In genomic region chr5:180136661-180137381, GRCh38 we compare ENCODE assay signal across 20 cellular contexts.
DNase-seq lines count a peak whose midpoint lies in the region; ATAC-seq, FAIRE-seq and TF ChIP-seq lines count a peak whose summit lies in the region.
"Had no signal": no experiment of that assay in that cellular context is flagged by ENCODE, and none has a peak within 500 bp of the region (broad histone marks: within the 10 kb centered on the region; RNA-seq: fewer than 3 reads in every experiment).

No MANE protein-coding gene starts in this region.

- H3K18ac ChIP-seq in H1 (ENCODE audit: extremely low read depth, low read length): no peak overlapping the region
- H3K18ac ChIP-seq in neuronal stem cell (ENCODE audit: low read length): peak overlapping the region; percentile 71

- H3K9ac ChIP-seq in H1 (replicated peaks in 1 of 4; ENCODE audit: extremely low read depth in 1 of 4, low read depth in 3 of 4, low read length in 3 of 4) (no peak overlapping the region), neuronal stem cell (ENCODE audit: low read depth, low read length, poor library complexity) (no peak overlapping the region)

- CTCF ChIA-PET in A549 (lab: Yijun Ruan, JAX) (no interaction called here), H1 (lab: Charles Lee; ENCODE audit: partially characterized antibody) (interaction anchor here (0.8 to 1.4 kb wide), 3 partner anchors 26 to 226 kb away, joined by 3 to 4 read pairs (median 3); no protein-coding TSS in a partner anchor)

- no peaks in the 10 kb centered on the region for H3K4me1 ChIP-seq in A549
- H3K4me1 ChIP-seq in H1 (replicated peaks in 1 of 4; ENCODE audit: control insufficient read depth in 3 of 4, insufficient read depth in 4 of 4, low read length in 3 of 4): no peaks in the 10 kb centered on the region; a peak in 1 of 7 replicates
- peaks cover 0 to 8% of the 10 kb centered on the region in 2 donors for H3K4me1 ChIP-seq in neuronal stem cell (ENCODE audit: control insufficient read depth in 2 of 2, insufficient read depth in 1 of 2, low read depth in 1 of 2, low read length in 2 of 2)
- H3K4me1 ChIP-seq in transverse colon: no peaks in the 10 kb centered on the region
- H3K4me1 ChIP-seq in tibial nerve: peaks cover 0 to 35% (median 4%) of the 10 kb centered on the region in 4 donors
- H3K4me1 ChIP-seq: foreskin keratinocyte had no signal

- H3K23me2 ChIP-seq in H1 (ENCODE audit: low read depth, low read length): peaks cover 3% of the 10 kb centered on the region; the same call in 1 of the 2 replicates

- H3K36me3 ChIP-seq in H1 (ENCODE audit: control insufficient read depth in 2 of 4, insufficient read depth in 4 of 4, low read length in 3 of 4) (no peaks in the 10 kb centered on the region), neuronal stem cell (replicated peaks in 1 of 2; ENCODE audit: control insufficient read depth in 2 of 2, insufficient read depth in 2 of 2, low read length in 2 of 2) (no peaks in the 10 kb centered on the region), transverse colon (no peaks in the 10 kb centered on the region), tibial nerve (no peaks in the 10 kb centered on the region)
- H3K36me3 ChIP-seq: brain microvascular endothelial cell had no signal

- TF ChIP-seq EP300 in A549 (IDR thresholded peaks at IDR 0.05): no peak
- no peak for TF ChIP-seq EP300 in Ishikawa (IDR thresholded peaks at IDR 0.05; ENCODE audit: borderline replicate concordance)
- no peak for TF ChIP-seq EP300 in H1 (IDR thresholded peaks at IDR 0.05; ENCODE audit: borderline replicate concordance in 1 of 2, low read depth in 2 of 2, low read length in 2 of 2)
- TF ChIP-seq EP300 in transverse colon (IDR thresholded peaks at IDR 0.05; ENCODE audit: low read depth): no peak
- no peak for TF ChIP-seq EP300 in tibial nerve (IDR thresholded peaks at IDR 0.05)

- no peak overlapping the region for H3K4ac ChIP-seq in H1 (replicated peaks; ENCODE audit: insufficient read length, low read depth, low read length)
- no peak overlapping the region for H3K4ac ChIP-seq in neuronal stem cell (ENCODE audit: low read length)

- no peak overlapping the region for H2BK120ac ChIP-seq in H1 (replicated peaks; ENCODE audit: low read depth, low read length)
- peak overlapping the region; percentile 72 for H2BK120ac ChIP-seq in neuronal stem cell (ENCODE audit: low read depth, low read length)

- POLR2A ChIA-PET in A549 (lab: Yijun Ruan, JAX): no interaction called here
- POLR2A ChIA-PET in H1 (lab: Charles Lee; ENCODE audit: partially characterized antibody): no interaction called here

- 0 out of 7 replicates have a peak, but pooled peaks cover 0 to 2% (median 0%) of the 10 kb centered on the region in 4 experiments for H3K27me3 ChIP-seq in H1 (replicated peaks in 1 of 4; ENCODE audit: control insufficient read depth in 3 of 4, extremely low read depth in 1 of 4, insufficient read depth in 3 of 4, low read length in 3 of 4)
- peaks cover 0 to 12% (median 0%) of the 10 kb centered on the region in 3 experiments for H3K27me3 ChIP-seq in neuronal stem cell (ENCODE audit: control insufficient read depth in 3 of 3, insufficient read depth in 3 of 3, low read depth in 1 of 3, low read length in 3 of 3)
- H3K27me3 ChIP-seq in transverse colon: no peaks in the 10 kb centered on the region
- H3K27me3 ChIP-seq in tibial nerve: no peaks in the 10 kb centered on the region
- H3K27me3 ChIP-seq: foreskin keratinocyte had no signal

- FAIRE-seq in A549 (lab: Jason Lieb, UNC) (no peak), H1 (lab: Jason Lieb, UNC) (no peak)

- H2BK5ac ChIP-seq in H1 (ENCODE audit: low read depth, low read length) (no peak overlapping the region), neuronal stem cell (ENCODE audit: low read length) (peak overlapping the region; percentile 39)

- TF ChIP-seq CTCF in A549 (IDR thresholded peaks at IDR 0.05): no peak
- TF ChIP-seq CTCF in H1 (IDR thresholded peaks at IDR 0.05; ENCODE audit: control extremely low read depth in 1 of 3, insufficient read depth in 1 of 3, low read depth in 1 of 3, low read length in 3 of 3): no peak
- no peak for TF ChIP-seq CTCF in transverse colon (IDR thresholded peaks at IDR 0.05)
- no peak for TF ChIP-seq CTCF in tibial nerve (IDR thresholded peaks at IDR 0.05)

- no peak for TF ChIP-seq RAD21 in A549 (conservative IDR thresholded peaks at IDR 0.05 in 1 of 2, IDR thresholded peaks at IDR 0.05 in 1 of 2)
- TF ChIP-seq RAD21 in Ishikawa (IDR thresholded peaks at IDR 0.05; ENCODE audit: low read depth): no peak
- no peak for TF ChIP-seq RAD21 in H1 (IDR thresholded peaks at IDR 0.05 in 1 of 2, conservative IDR thresholded peaks at IDR 0.05 in 1 of 2; ENCODE audit: low read depth in 2 of 2, low read length in 2 of 2)

- no peak overlapping the region for H2BK12ac ChIP-seq in H1 (ENCODE audit: low read depth, low read length)
- H2BK12ac ChIP-seq in neuronal stem cell (ENCODE audit: low read length): peak overlapping the region; percentile 16

- intact Hi-C loops in transverse colon (cut with DNase I; ENCODE audit: low total_unique reads): no loop called here

- H3K4me3 ChIP-seq in A549: no peak overlapping the region
- H3K4me3 ChIP-seq in H1 (ENCODE audit: extremely low read depth in 1 of 4, insufficient read depth in 2 of 4, low read depth in 3 of 4, low read length in 4 of 4): no peak overlapping the region
- no peak overlapping the region for H3K4me3 ChIP-seq in neuronal stem cell (ENCODE audit: low read length in 2 of 2)
- no peak overlapping the region for H3K4me3 ChIP-seq in transverse colon
- H3K4me3 ChIP-seq in tibial nerve: no peak overlapping the region

- 81% methylated on average over 35 of the region's 37 CpGs for WGBS in A549 (ENCODE audit: missing lambda C conversion rate)
- 94% methylated on average over 30 of the region's 37 CpGs; no CpG with 5 or more reads in 1 of the 2 experiments for WGBS in H1 (ENCODE audit: extremely low coverage in 1 of 2, insufficient coverage in 1 of 2, insufficient read length in 1 of 2, insufficient replicate concordance in 2 of 2, low coverage in 1 of 2, low lambda C conversion rate in 2 of 2, missing lambda C conversion rate in 1 of 2), 2 experiments
- WGBS in neuronal stem cell (ENCODE audit: extremely low coverage in 2 of 2, insufficient read length in 2 of 2, insufficient replicate concordance in 1 of 2), 2 donors: no CpG with 5 or more reads among the region's 37 CpGs
- 89% methylated on average over 28 of the region's 37 CpGs; no CpG with 5 or more reads in 1 of the 2 donors for WGBS in transverse colon (ENCODE audit: low coverage in 1 of 2), 2 donors
- WGBS in tibial nerve, 2 donors: 93% methylated on average over 32 to 37 of the region's 37 CpGs

- no peak overlapping the region for H3K14ac ChIP-seq in H1 (ENCODE audit: insufficient read length)
- H3K14ac ChIP-seq in neuronal stem cell (ENCODE audit: low read length): peak overlapping the region; percentile 94

- H2BK20ac ChIP-seq in H1 (ENCODE audit: low read length): no peak overlapping the region

- DNase-seq in A549 (ENCODE audit: low read depth in 1 of 2, low spot score in 1 of 2) (no peak), H1 (ENCODE audit: low read depth in 1 of 2, low spot score in 2 of 2) (peak in 1 of 2 experiments; percentile 47), neuronal stem cell (ENCODE audit: low spot score) (no peak), NCI-H2227 treated with DMSO at 0.1 percent for 48 hours (lab: John Stamatoyannopoulos, UW) (no peak), T1000 (lab: John Stamatoyannopoulos, UW) (no peak), transverse colon (no peak), tibial nerve (ENCODE audit: low spot score in 2 of 2) (no peak)
- DNase-seq: activated CD4-positive, alpha-beta T cell treated with anti-CD3 and anti-CD28 coated beads, Interleukin-2, amount 50 U/mL, for 48 hours; brain microvascular endothelial cell; CD4-positive, alpha-beta memory T cell; foreskin keratinocyte; hypothalamus; Kasumi-1; NCI-H1048; NCI-H2081; NCI-H510A; nephron progenitor cell; SIG-M5; stimulated activated CD4-positive, alpha-beta T cell treated with anti-CD3 and anti-CD28 coated beads, Interleukin-12 subunit alpha, Interleukin-12 subunit beta, amount 100 ng/mL, for 4 hours had no signal

- no peak overlapping the region for H3K23ac ChIP-seq in H1 (ENCODE audit: insufficient read length)
- peak overlapping the region; percentile 43 for H3K23ac ChIP-seq in neuronal stem cell (ENCODE audit: low read depth, low read length, poor library complexity)

- H2AFZ ChIP-seq in H1 (ENCODE audit: low read length) (no peak overlapping the region; the same call in 1 of the 2 replicates), neuronal stem cell (ENCODE audit: low read length) (no peak overlapping the region)

- ATAC-seq in A549: no peak
- ATAC-seq: foreskin keratinocyte had no signal

- in situ Hi-C loops in transverse colon (cut with MboI; ENCODE audit: low pct_ligation_motif_present in 1 of 4, low pct_unique_long_range_greater_than_20kb in 1 of 4, low sequenced_read_pairs in 3 of 4): no loop called here

- H4K91ac ChIP-seq in H1 (replicated peaks; ENCODE audit: insufficient read length, low read length) (no peak overlapping the region), neuronal stem cell (ENCODE audit: low read depth, low read length, poor library complexity) (peak overlapping the region; percentile 30)

- no peak overlapping the region for H4K5ac ChIP-seq in H1 (ENCODE audit: insufficient read length, low read depth, low read length)

- H3K4me2 ChIP-seq in A549 (no peak overlapping the region), H1 (ENCODE audit: insufficient read depth in 1 of 2, low read depth in 2 of 2, low read length in 2 of 2) (no peak overlapping the region), neuronal stem cell (ENCODE audit: insufficient read depth, low read length, poor library complexity, severe bottlenecking) (no peak overlapping the region)

- TF ChIP-seq POLR2A in A549 (IDR thresholded peaks at IDR 0.05; ENCODE audit: low read length): no peak
- no peak for TF ChIP-seq POLR2A in H1 (IDR thresholded peaks at IDR 0.05; ENCODE audit: control extremely low read depth in 1 of 2, low read depth in 2 of 2, low read length in 2 of 2)
- no peak for TF ChIP-seq POLR2A in transverse colon (IDR thresholded peaks at IDR 0.05)
- TF ChIP-seq POLR2A in tibial nerve (IDR thresholded peaks at IDR 0.05): no peak

- no peak overlapping the region for H3K56ac ChIP-seq in H1 (replicated peaks; ENCODE audit: insufficient read length, low read depth, low read length)

- no peaks in the 10 kb centered on the region for H3K79me1 ChIP-seq in H1 (ENCODE audit: low read depth, low read length)
- peaks cover 4% of the 10 kb centered on the region for H3K79me1 ChIP-seq in neuronal stem cell (ENCODE audit: low read depth, low read length)

- no peaks in the 10 kb centered on the region for H4K20me1 ChIP-seq in H1 (replicated peaks in 1 of 2; ENCODE audit: control insufficient read depth in 1 of 2, insufficient read depth in 2 of 2, low read length in 2 of 2)

- H3K27ac ChIP-seq in A549: no peak overlapping the region
- no peak overlapping the region for H3K27ac ChIP-seq in H1 (ENCODE audit: low read depth, low read length)
- H3K27ac ChIP-seq in neuronal stem cell (replicated peaks; ENCODE audit: low read length): no peak overlapping the region
- H3K27ac ChIP-seq in transverse colon: no peak overlapping the region
- H3K27ac ChIP-seq in tibial nerve: no peak overlapping the region
- H3K27ac ChIP-seq: brain microvascular endothelial cell, foreskin keratinocyte had no signal

- H2BK15ac ChIP-seq in H1 (ENCODE audit: low read length) (no peak overlapping the region), neuronal stem cell (ENCODE audit: low read length) (peak overlapping the region; percentile 49)

- H2AK5ac ChIP-seq in H1 (ENCODE audit: low read depth, low read length): no peak overlapping the region
- H2AK5ac ChIP-seq in neuronal stem cell (ENCODE audit: low read depth, low read length): peak overlapping the region; percentile 92

- H3K9me3 ChIP-seq in A549: no peaks in the 10 kb centered on the region
- no peaks in the 10 kb centered on the region for H3K9me3 ChIP-seq in H1 (ENCODE audit: insufficient read depth in 2 of 2, low read depth in 1 of 2, low read length in 1 of 2)
- peaks cover 0 to 4% of the 10 kb centered on the region in 2 donors for H3K9me3 ChIP-seq in neuronal stem cell (replicated peaks in 1 of 2; ENCODE audit: control insufficient read depth in 2 of 2, insufficient read depth in 1 of 2, low read depth in 1 of 2, low read length in 2 of 2)
- H3K9me3 ChIP-seq in transverse colon: no peaks in the 10 kb centered on the region
- no peaks in the 10 kb centered on the region for H3K9me3 ChIP-seq in tibial nerve

- H4K8ac ChIP-seq in H1 (ENCODE audit: extremely low read depth, insufficient read depth, low read length) (peak overlapping the region; percentile 82), neuronal stem cell (ENCODE audit: low read depth, low read length) (peak overlapping the region; percentile 65)

- no peaks in the 10 kb centered on the region for H3K79me2 ChIP-seq in H1 (ENCODE audit: control insufficient read depth in 1 of 2, insufficient read depth in 2 of 2, low read length in 2 of 2)

Comparison
In these comparisons a context has a peak if more than half of its experiments do, and no peak if none do; other contexts are left out.
1. Of the 18 proteins assayed by ChIP-seq in both H1 and A549: peak only in H1: E2F6 and MAX; only in A549: none; in both: USF2; in neither: 15.